Comparison of ENCODE assay signal across 13 cellular contexts in genomic region chr4:96093057-96093456, GRCh38.
"Had no signal": no experiment of that assay in that cellular context is flagged by ENCODE, and none has a peak within 500 bp of the region (broad histone marks: within the 10 kb centered on the region; RNA-seq: fewer than 3 reads in every experiment).

No MANE protein-coding gene starts in this region.

- H3K27ac ChIP-seq: coronary artery, esophagus muscularis mucosa, hepatocyte, spleen, thoracic aorta, WERI-Rb-1 had no signal

- H3K4me3 ChIP-seq: coronary artery, esophagus muscularis mucosa, hepatocyte, spleen, thoracic aorta had no signal

- H3K4me2 ChIP-seq: hepatocyte had no signal

- H3K4me1 ChIP-seq: esophagus muscularis mucosa, spleen had no signal

- H3K27me3 ChIP-seq: esophagus muscularis mucosa, hepatocyte, spleen had no signal

- H3K9me3 ChIP-seq: esophagus muscularis mucosa, thoracic aorta had no signal

- ATAC-seq: sciatic nerve had no signal

- DNase-seq: activated CD4-positive, alpha-beta memory T cell treated with anti-CD3 and anti-CD28 coated beads, Interleukin-2, amount 10 ng/mL, durations not matched to agents 7 days and 5 days; activated CD8-positive, alpha-beta memory T cell treated with anti-CD3 and anti-CD28 coated beads, Interleukin-2, amount 50 U/mL, for 4 hours; activated effector memory CD4-positive, alpha-beta T cell treated with anti-CD3 and anti-CD28 coated beads, Interleukin-2, amount 50 U/mL, for 16 hours; activated T-cell treated with anti-CD3 and anti-CD28 coated beads, Interleukin-2, amount 50 U/mL, for 48 hours; kidney; mesendoderm; spleen; WERI-Rb-1 had no signal

- H2AFZ ChIP-seq: hepatocyte had no signal

- H3K36me3 ChIP-seq: esophagus muscularis mucosa, spleen, thoracic aorta, WERI-Rb-1 had no signal

- H3K79me2 ChIP-seq: hepatocyte had no signal
